8 cellular contexts compared by ENCODE assay signal in the genomic region with DNA sequence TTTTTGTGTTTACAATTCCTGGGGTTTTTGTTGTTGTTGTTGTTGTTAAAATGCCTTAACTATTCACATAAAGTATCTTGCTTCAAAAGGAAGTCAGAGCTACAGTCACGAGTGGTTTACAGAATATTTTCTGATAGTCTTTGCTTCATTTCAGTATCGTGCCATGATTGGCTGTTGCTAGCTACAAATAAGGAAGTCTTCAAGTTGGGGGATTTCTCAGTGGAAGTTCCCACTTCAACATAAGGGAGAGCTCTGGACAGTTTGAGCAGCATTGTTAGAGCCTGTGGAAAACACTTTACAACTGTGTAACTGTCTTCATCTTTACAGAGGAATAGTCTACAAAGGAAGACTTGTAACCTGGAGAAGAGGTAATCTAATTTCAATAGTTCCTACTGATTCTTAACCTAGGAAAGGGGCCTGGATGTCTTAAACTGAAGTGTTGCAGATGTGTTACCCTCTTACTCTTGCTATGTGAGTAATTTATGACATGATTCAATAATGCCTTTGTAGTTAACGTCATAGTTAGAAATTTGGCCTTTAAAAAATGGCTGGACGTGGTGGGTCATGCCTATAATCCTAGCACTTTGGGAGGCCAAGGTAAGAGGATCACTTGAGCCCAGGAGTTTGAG. TPM values are rescaled to one million over a fixed set of nuclear protein-coding genes. Genes with fewer than 3 reads are reported as not detected.
DNase-seq lines count a peak whose midpoint lies in the region; ATAC-seq and TF ChIP-seq lines count a peak whose summit lies in the region.

No MANE protein-coding gene starts in this region.

- peak; percentile 74 for ATAC-seq in GM21423 (IDR thresholded peaks at IDR 0.05; ENCODE audit: unreplicated experiment)
- ATAC-seq in activated naive CD8-positive, alpha-beta T cell treated with anti-CD3 and anti-CD28 coated beads, Interleukin-2, amount 10 ng/mL, durations not matched to agents 7 days and 5 days (ENCODE audit: low read depth) = peak; percentile 77

- 25% methylated on average over 4 of the region's 4 CpGs for WGBS in urinary bladder

- POLR2A ChIA-PET in activated naive CD8-positive, alpha-beta T cell treated with anti-CD3 and anti-CD28 coated beads, Interleukin-2, amount 10 ng/mL, durations not matched to agents 7 days and 5 days (lab: Charles Lee) = no interaction called here

- H3K27me3 Mint-ChIP-seq in IgD-negative memory B cell = no peaks in the 10 kb centered on the region
- H3K27me3 Mint-ChIP-seq in activated naive CD8-positive, alpha-beta T cell treated with anti-CD3 and anti-CD28 coated beads, Interleukin-2, amount 10 ng/mL, durations not matched to agents 7 days and 5 days = no peaks in the 10 kb centered on the region

- peak overlapping the region; percentile 92 to 99 (median 99) for H3K27ac Mint-ChIP-seq in IgD-negative memory B cell
- H3K27ac Mint-ChIP-seq in activated naive CD8-positive, alpha-beta T cell treated with anti-CD3 and anti-CD28 coated beads, Interleukin-2, amount 10 ng/mL, durations not matched to agents 7 days and 5 days = peak overlapping the region; percentile 93

- no peak for TF ChIP-seq CTCF in GM12865 (IDR thresholded peaks at IDR 0.05; ENCODE audit: insufficient read depth, low read depth, low read length, missing control alignments)

- peaks cover 2% of the 10 kb centered on the region for H3K4me1 ChIP-seq in urinary bladder (ENCODE audit: insufficient read depth)

- H3K4me3 ChIP-seq in GM12865 (ENCODE audit: low read depth, low read length) = peak overlapping the region; percentile 96
- no peak overlapping the region for H3K4me3 ChIP-seq in urinary bladder (ENCODE audit: low read depth, low read length)

- peak overlapping the region; percentile 50 for H3K27ac ChIP-seq in urinary bladder (ENCODE audit: low read depth)

- peak; percentile 91 for DNase-seq in GM12865 (ENCODE audit: low read depth)
- no peak for DNase-seq in activated naive CD8-positive, alpha-beta T cell treated with anti-CD3 and anti-CD28 coated beads, Interleukin-2, amount 10 ng/mL, durations not matched to agents 7 days and 5 days
- peak; percentile 87 for DNase-seq in kidney tubule cell (ENCODE audit: low spot score)
- DNase-seq in NCI-H345 treated with DMSO at 0.1 percent for 48 hours (lab: John Stamatoyannopoulos, UW; ENCODE audit: unreplicated experiment) = no peak
- DNase-seq in NCI-H2171 treated with DMSO at 0.1 percent for 48 hours (lab: John Stamatoyannopoulos, UW) = no peak

- H3K4me1 Mint-ChIP-seq in IgD-negative memory B cell = peaks cover 24 to 40% (median 29%) of the 10 kb centered on the region in 3 donors
- peaks cover 41% of the 10 kb centered on the region for H3K4me1 Mint-ChIP-seq in activated naive CD8-positive, alpha-beta T cell treated with anti-CD3 and anti-CD28 coated beads, Interleukin-2, amount 10 ng/mL, durations not matched to agents 7 days and 5 days

- peak overlapping the region; percentile 93 to 97 (median 95) for H3K4me3 Mint-ChIP-seq in IgD-negative memory B cell
- H3K4me3 Mint-ChIP-seq in activated naive CD8-positive, alpha-beta T cell treated with anti-CD3 and anti-CD28 coated beads, Interleukin-2, amount 10 ng/mL, durations not matched to agents 7 days and 5 days = peak overlapping the region; percentile 93

- H3K36me3 Mint-ChIP-seq in IgD-negative memory B cell = peaks cover 4% of the 10 kb centered on the region
- H3K36me3 Mint-ChIP-seq in activated naive CD8-positive, alpha-beta T cell treated with anti-CD3 and anti-CD28 coated beads, Interleukin-2, amount 10 ng/mL, durations not matched to agents 7 days and 5 days = peaks cover 12% of the 10 kb centered on the region

- H3K9me3 Mint-ChIP-seq in IgD-negative memory B cell = peaks cover 0 to 4% (median 3%) of the 10 kb centered on the region in 3 donors
- peaks cover 8% of the 10 kb centered on the region for H3K9me3 Mint-ChIP-seq in activated naive CD8-positive, alpha-beta T cell treated with anti-CD3 and anti-CD28 coated beads, Interleukin-2, amount 10 ng/mL, durations not matched to agents 7 days and 5 days

- no peaks in the 10 kb centered on the region for H3K36me3 ChIP-seq in urinary bladder (ENCODE audit: insufficient read depth)

RNA-seq across cellular contexts. Expression of a gene that starts 23.4 kb away (rescaled TPM):
- 90.1 TPM for polyA plus RNA-seq in IgD-negative memory B cell
- 10 to 100 TPM; 76.9 to 77.6 TPM for total RNA-seq in activated naive CD8-positive, alpha-beta T cell treated with anti-CD3 and anti-CD28 coated beads, Interleukin-2, amount 10 ng/mL, durations not matched to agents 7 days and 5 days
- total RNA-seq in urinary bladder = 110 TPM
- polyA plus RNA-seq in urinary bladder = 40.8 TPM

Comparison
In these comparisons a context has a peak if more than half of its experiments do, and no peak if none do; other contexts are left out.
1. DNase-seq: peak in GM12865 (single experiment) and kidney tubule cell (single experiment); none in activated naive CD8-positive, alpha-beta T cell treated with anti-CD3 and anti-CD28 coated beads, Interleukin-2, amount 10 ng/mL, durations not matched to agents 7 days and 5 days (single experiment), NCI-H345 treated with DMSO at 0.1 percent for 48 hours (single experiment) and NCI-H2171 treated with DMSO at 0.1 percent for 48 hours (single experiment).